In genomic region chr2:215299337-215299859, GRCh38 we compare ENCODE assay signal across 1 cellular context.
TF ChIP-seq lines count a peak whose summit lies in the region.

No MANE protein-coding gene starts in this region.

TF ChIP-seq in K562, 482 proteins besides CTCF, POLR2A, EP300 and RAD21 (continued from another document):
- TF ChIP-seq, protein P1, sequence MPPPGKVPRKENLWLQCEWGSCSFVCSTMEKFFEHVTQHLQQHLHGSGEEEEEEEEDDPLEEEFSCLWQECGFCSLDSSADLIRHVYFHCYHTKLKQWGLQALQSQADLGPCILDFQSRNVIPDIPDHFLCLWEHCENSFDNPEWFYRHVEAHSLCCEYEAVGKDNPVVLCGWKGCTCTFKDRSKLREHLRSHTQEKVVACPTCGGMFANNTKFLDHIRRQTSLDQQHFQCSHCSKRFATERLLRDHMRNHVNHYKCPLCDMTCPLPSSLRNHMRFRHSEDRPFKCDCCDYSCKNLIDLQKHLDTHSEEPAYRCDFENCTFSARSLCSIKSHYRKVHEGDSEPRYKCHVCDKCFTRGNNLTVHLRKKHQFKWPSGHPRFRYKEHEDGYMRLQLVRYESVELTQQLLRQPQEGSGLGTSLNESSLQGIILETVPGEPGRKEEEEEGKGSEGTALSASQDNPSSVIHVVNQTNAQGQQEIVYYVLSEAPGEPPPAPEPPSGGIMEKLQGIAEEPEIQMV (tag; conservative IDR thresholded peaks at IDR 0.05; ENCODE audit: low read depth) = 0 out of 2 replicates have a peak, but pooled peaks have one; percentile 46
- TF ChIP-seq RCOR1 (IDR thresholded peaks at IDR 0.05; ENCODE audit: borderline replicate concordance in 1 of 2, low read depth in 2 of 2, low read length in 2 of 2) (0 out of 4 replicates have a peak, but pooled peaks of 1 of the 2 experiments have one; percentile 28), ILF3 (IDR thresholded peaks at IDR 0.05; ENCODE audit: borderline replicate concordance) (no peak), ESRRA (IDR thresholded peaks at IDR 0.05; ENCODE audit: borderline replicate concordance, low read depth) (peak; percentile 46; the same call in 1 of the 2 replicates), ZNF318 (IDR thresholded peaks at IDR 0.05; ENCODE audit: borderline replicate concordance in 1 of 2, low read depth in 1 of 2) (no peak), NFRKB (IDR thresholded peaks at IDR 0.05; ENCODE audit: low read depth) (peak; percentile 90), HMGN3 (IDR thresholded peaks at IDR 0.05; ENCODE audit: borderline replicate concordance, extremely low read depth, insufficient read length, low read depth, low read length) (no peak), MEF2D (tag; conservative IDR thresholded peaks at IDR 0.05; ENCODE audit: low read depth) (peak; percentile 83), ZNF395 (CRISPR knock-in tag; IDR thresholded peaks at IDR 0.05) (0 out of 2 replicates have a peak, but pooled peaks have one; percentile 22), FOXK1 (CRISPR knock-in tag; IDR thresholded peaks at IDR 0.05; ENCODE audit: borderline replicate concordance) (no peak), CCNT2 (IDR thresholded peaks at IDR 0.05; ENCODE audit: borderline replicate concordance, extremely low read depth, insufficient read length, low read depth, low read length) (no peak), LEF1 (IDR thresholded peaks at IDR 0.05) (peak; percentile 53; the same call in 1 of the 2 replicates), HCFC1 (IDR thresholded peaks at IDR 0.05; ENCODE audit: low read depth, low read length) (peak; percentile 18; the same call in 1 of the 2 replicates), PHF8 (IDR thresholded peaks at IDR 0.05; ENCODE audit: borderline replicate concordance, low read length) (no peak), MYBL2 (IDR thresholded peaks at IDR 0.05; ENCODE audit: low read depth) (peak; percentile 78), MYBL2 (CRISPR knock-in tag; IDR thresholded peaks at IDR 0.05; ENCODE audit: borderline replicate concordance) (no peak), HMG20B (CRISPR knock-in tag; IDR thresholded peaks at IDR 0.05) (no peak), ZC3H8 (IDR thresholded peaks at IDR 0.05) (no peak), PKNOX1 (IDR thresholded peaks at IDR 0.05) (0 out of 2 replicates have a peak, but pooled peaks have one; percentile 25), THRA (IDR thresholded peaks at IDR 0.05) (peak; percentile 96), ATF7 (IDR thresholded peaks at IDR 0.05) (peak; percentile 89)
- TF ChIP-seq, protein P2, sequence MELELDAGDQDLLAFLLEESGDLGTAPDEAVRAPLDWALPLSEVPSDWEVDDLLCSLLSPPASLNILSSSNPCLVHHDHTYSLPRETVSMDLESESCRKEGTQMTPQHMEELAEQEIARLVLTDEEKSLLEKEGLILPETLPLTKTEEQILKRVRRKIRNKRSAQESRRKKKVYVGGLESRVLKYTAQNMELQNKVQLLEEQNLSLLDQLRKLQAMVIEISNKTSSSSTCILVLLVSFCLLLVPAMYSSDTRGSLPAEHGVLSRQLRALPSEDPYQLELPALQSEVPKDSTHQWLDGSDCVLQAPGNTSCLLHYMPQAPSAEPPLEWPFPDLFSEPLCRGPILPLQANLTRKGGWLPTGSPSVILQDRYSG (tag; conservative IDR thresholded peaks at IDR 0.05; ENCODE audit: low read depth) = peak; percentile 84
